In genomic region chr13:40064723-40065122, GRCh38 we compare ENCODE assay signal across 14 cellular contexts.
A peak's percentile ranks its signal among the peaks of the same experiment; 100 is the strongest.
DNase-seq lines count a peak whose midpoint lies in the region; ATAC-seq, FAIRE-seq and TF ChIP-seq lines count a peak whose summit lies in the region.
"Had no signal": no experiment of that assay in that cellular context is flagged by ENCODE, and none has a peak within 500 bp of the region (broad histone marks: within the 10 kb centered on the region; RNA-seq: fewer than 3 reads in every experiment).

No MANE protein-coding gene starts in this region.

- H3K9me2 ChIP-seq in SK-N-SH, result no peaks in the 10 kb centered on the region

- TF ChIP-seq CTCF in SK-N-SH (IDR thresholded peaks at IDR 0.05), result no peak
- TF ChIP-seq CTCF in foreskin fibroblast (IDR thresholded peaks at IDR 0.05; ENCODE audit: low read depth, low read length), result no peak
- TF ChIP-seq CTCF in vagina (IDR thresholded peaks at IDR 0.05), result no peak
- no peak for TF ChIP-seq CTCF in kidney (IDR thresholded peaks at IDR 0.05; ENCODE audit: borderline replicate concordance, extremely low read depth, insufficient read depth)

- peak; percentile 11 for ATAC-seq in stimulated activated naive CD8-positive, alpha-beta T cell treated with anti-CD3 and anti-CD28 coated beads, Interleukin-15, Interleukin-2, amounts not matched to agents 100 U/mL and 50 U/mL, for 24 hours
- no peak for ATAC-seq in stimulated activated naive CD8-positive, alpha-beta T cell treated with anti-CD3 and anti-CD28 coated beads, Interleukin-15, amount 100 ng/mL, for 72 hours
- no peak for ATAC-seq in GM21717 (IDR thresholded peaks at IDR 0.05; ENCODE audit: unreplicated experiment)

- peaks cover 41% of the 10 kb centered on the region for H3K4me1 Mint-ChIP-seq in stimulated activated naive CD8-positive, alpha-beta T cell treated with anti-CD3 and anti-CD28 coated beads, Interleukin-15, amount 100 ng/mL, for 72 hours

- no peaks in the 10 kb centered on the region for H3K9me3 Mint-ChIP-seq in stimulated activated naive CD8-positive, alpha-beta T cell treated with anti-CD3 and anti-CD28 coated beads, Interleukin-15, amount 100 ng/mL, for 72 hours

- TF ChIP-seq RAD21 in SK-N-SH (IDR thresholded peaks at IDR 0.05; ENCODE audit: low read length), result no peak

- no peak for DNase-seq in stimulated activated naive CD8-positive, alpha-beta T cell treated with anti-CD3 and anti-CD28 coated beads, Interleukin-15, Interleukin-2, amounts not matched to agents 100 U/mL and 50 U/mL, for 24 hours
- DNase-seq in stimulated activated naive CD8-positive, alpha-beta T cell treated with anti-CD3 and anti-CD28 coated beads, Interleukin-15, amount 100 ng/mL, for 72 hours, result no peak
- DNase-seq in SK-N-SH (no peak), foreskin fibroblast (peak; percentile 74 to 89), vagina (ENCODE audit: extremely low spot score in 2 of 2) (no peak), frontal cortex (ENCODE audit: low spot score in 2 of 2) (no peak), kidney (no peak)
- DNase-seq: activated T-cell treated with anti-CD3 and anti-CD28 coated beads, Interleukin-2, amount 50 U/mL, for 1 hour; BE2C; heart left ventricle; mesendoderm; NCI-H1417 had no signal

- H3K4me3 Mint-ChIP-seq in stimulated activated naive CD8-positive, alpha-beta T cell treated with anti-CD3 and anti-CD28 coated beads, Interleukin-15, amount 100 ng/mL, for 72 hours, result no peak overlapping the region

- 41% methylated on average over 3 of the region's 3 CpGs for WGBS in SK-N-SH (ENCODE audit: low lambda C conversion rate)

- H3K27me3 Mint-ChIP-seq in stimulated activated naive CD8-positive, alpha-beta T cell treated with anti-CD3 and anti-CD28 coated beads, Interleukin-15, amount 100 ng/mL, for 72 hours, result no peaks in the 10 kb centered on the region

- H3K36me3 ChIP-seq in SK-N-SH (replicated peaks in 1 of 2; ENCODE audit: control insufficient read depth in 1 of 2, insufficient read depth in 2 of 2, low read length in 1 of 2) (no peaks in the 10 kb centered on the region), vagina (no peaks in the 10 kb centered on the region), kidney (ENCODE audit: control insufficient read depth in 1 of 2, insufficient read depth in 2 of 2, low read length in 2 of 2) (no peaks in the 10 kb centered on the region)
- H3K36me3 ChIP-seq: BE2C, heart left ventricle had no signal

- peak overlapping the region; percentile 62; the same call in 1 of the 2 replicates for H3K4me2 ChIP-seq in SK-N-SH

- H3K9me3 ChIP-seq in SK-N-SH (no peaks in the 10 kb centered on the region), vagina (no peaks in the 10 kb centered on the region), kidney (ENCODE audit: control insufficient read depth in 1 of 2, low read length in 2 of 2) (no peaks in the 10 kb centered on the region)
- H3K9me3 ChIP-seq: BE2C, heart left ventricle had no signal

- H3K4me1 ChIP-seq in SK-N-SH (ENCODE audit: control insufficient read depth in 1 of 2, insufficient read depth in 2 of 2, low read depth in 1 of 2, low read length in 1 of 2) (peaks cover 26 to 37% of the 10 kb centered on the region in 2 experiments), vagina (peaks cover 37% of the 10 kb centered on the region), kidney (ENCODE audit: control insufficient read depth in 1 of 2, insufficient read depth in 1 of 2, low read depth in 1 of 2, low read length in 2 of 2) (no peaks in the 10 kb centered on the region)

- H3K27me3 ChIP-seq in SK-N-SH (ENCODE audit: insufficient read depth) (no peaks in the 10 kb centered on the region), vagina (no peaks in the 10 kb centered on the region)
- H3K27me3 ChIP-seq: BE2C, heart left ventricle had no signal

- H3K4me3 ChIP-seq in SK-N-SH (ENCODE audit: low read depth in 2 of 2, low read length in 1 of 2), result no peak overlapping the region
- no peak overlapping the region for H3K4me3 ChIP-seq in foreskin fibroblast (ENCODE audit: low read depth in 1 of 2, low read length in 2 of 2)
- H3K4me3 ChIP-seq in vagina, result no peak overlapping the region
- no peak overlapping the region for H3K4me3 ChIP-seq in kidney (ENCODE audit: low read length in 2 of 2)
- H3K4me3 ChIP-seq: heart left ventricle had no signal

- peaks cover 19% of the 10 kb centered on the region for H3F3A ChIP-seq in SK-N-SH (replicated peaks; ENCODE audit: insufficient read depth)

- CTCF ChIA-PET in SK-N-SH (lab: Yijun Ruan, JAX), result interaction anchor here (1.6 to 2.4 kb wide), 2 partner anchors 121 to 618 kb away, joined by 4 to 16 read pairs; no protein-coding TSS in a partner anchor

- FAIRE-seq in frontal cortex (lab: Jason Lieb, UNC) (no peak), kidney (lab: Jason Lieb, UNC) (no peak)
- FAIRE-seq: TTC549 had no signal

- no peak overlapping the region for H3K27ac Mint-ChIP-seq in stimulated activated naive CD8-positive, alpha-beta T cell treated with anti-CD3 and anti-CD28 coated beads, Interleukin-15, amount 100 ng/mL, for 72 hours

- H3K79me2 ChIP-seq in SK-N-SH (ENCODE audit: insufficient read depth), result no peaks in the 10 kb centered on the region

- TF ChIP-seq EP300 in SK-N-SH (IDR thresholded peaks at IDR 0.05; ENCODE audit: borderline replicate concordance in 1 of 2, low read depth in 1 of 2, low read length in 1 of 2), result peak in 1 of 2 experiments; percentile 81; a peak in 2 of 4 replicates

- H2AFZ ChIP-seq in SK-N-SH (ENCODE audit: low read depth), result no peak overlapping the region

- H3K9ac ChIP-seq in SK-N-SH (no peak overlapping the region), kidney (ENCODE audit: low read length in 2 of 2) (no peak overlapping the region)

- intact Hi-C loops in vagina (cut with DNase I) (no loop called here), kidney (cut with DNase I) (loop anchor here (10.0 kb wide), 1 partner anchor 620 kb away; no protein-coding TSS in a partner anchor)

- no peaks in the 10 kb centered on the region for H4K20me1 ChIP-seq in SK-N-SH (ENCODE audit: insufficient read depth)

- H3K27ac ChIP-seq in SK-N-SH (ENCODE audit: low read depth in 2 of 2, low read length in 1 of 2), result peak overlapping the region in 1 of 2 experiments; percentile 81; a peak in 2 of 4 replicates
- peak overlapping the region; percentile 23 for H3K27ac ChIP-seq in vagina
- H3K27ac ChIP-seq in kidney (ENCODE audit: low read depth in 2 of 2, low read length in 2 of 2), result no peak overlapping the region
- H3K27ac ChIP-seq: heart left ventricle had no signal

- TF ChIP-seq POLR2A in vagina (IDR thresholded peaks at IDR 0.05), result no peak

- POLR2A ChIA-PET in SK-N-SH (lab: Yijun Ruan, JAX), result interaction anchor here (0.6 kb wide), 1 partner anchor 696 kb away, joined by 3 read pairs; no protein-coding TSS in a partner anchor

TF ChIP-seq in SK-N-SH, 30 proteins besides CTCF, POLR2A, EP300 and RAD21 (continues in another document):
- TF ChIP-seq REST (IDR thresholded peaks at IDR 0.05; ENCODE audit: low read depth, low read length) (no peak), MAX (IDR thresholded peaks at IDR 0.05; ENCODE audit: low read depth) (no peak), FOXJ3 (CRISPR knock-in tag; IDR thresholded peaks at IDR 0.05) (no peak), TEAD4 (IDR thresholded peaks at IDR 0.05; ENCODE audit: borderline replicate concordance, insufficient read depth) (peak; percentile 68), ELF1 (IDR thresholded peaks at IDR 0.05) (no peak), RFX5 (IDR thresholded peaks at IDR 0.05; ENCODE audit: low read length) (no peak), USF2 (IDR thresholded peaks at IDR 0.05; ENCODE audit: borderline replicate concordance, low read depth, low read length) (no peak), CHD2 (IDR thresholded peaks at IDR 0.05; ENCODE audit: low read length, partially characterized antibody) (no peak), MXI1 (IDR thresholded peaks at IDR 0.05; ENCODE audit: low read depth, low read length) (no peak)
- TF ChIP-seq, protein P1, sequence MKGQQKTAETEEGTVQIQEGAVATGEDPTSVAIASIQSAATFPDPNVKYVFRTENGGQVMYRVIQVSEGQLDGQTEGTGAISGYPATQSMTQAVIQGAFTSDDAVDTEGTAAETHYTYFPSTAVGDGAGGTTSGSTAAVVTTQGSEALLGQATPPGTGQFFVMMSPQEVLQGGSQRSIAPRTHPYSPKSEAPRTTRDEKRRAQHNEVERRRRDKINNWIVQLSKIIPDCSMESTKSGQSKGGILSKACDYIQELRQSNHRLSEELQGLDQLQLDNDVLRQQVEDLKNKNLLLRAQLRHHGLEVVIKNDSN (IDR thresholded peaks at IDR 0.05; ENCODE audit: borderline replicate concordance, low read depth), result no peak

Comparison
In these comparisons a context has a peak if more than half of its experiments do, and no peak if none do; other contexts are left out.
1. DNase-seq: peak in foreskin fibroblast (2 of 2); none in stimulated activated naive CD8-positive, alpha-beta T cell treated with anti-CD3 and anti-CD28 coated beads, Interleukin-15, Interleukin-2, amounts not matched to agents 100 U/mL and 50 U/mL, for 24 hours (single experiment), stimulated activated naive CD8-positive, alpha-beta T cell treated with anti-CD3 and anti-CD28 coated beads, Interleukin-15, amount 100 ng/mL, for 72 hours (0 of 2), SK-N-SH (single experiment), vagina (0 of 2), frontal cortex (0 of 2) and kidney (single experiment).